In the genomic region with DNA sequence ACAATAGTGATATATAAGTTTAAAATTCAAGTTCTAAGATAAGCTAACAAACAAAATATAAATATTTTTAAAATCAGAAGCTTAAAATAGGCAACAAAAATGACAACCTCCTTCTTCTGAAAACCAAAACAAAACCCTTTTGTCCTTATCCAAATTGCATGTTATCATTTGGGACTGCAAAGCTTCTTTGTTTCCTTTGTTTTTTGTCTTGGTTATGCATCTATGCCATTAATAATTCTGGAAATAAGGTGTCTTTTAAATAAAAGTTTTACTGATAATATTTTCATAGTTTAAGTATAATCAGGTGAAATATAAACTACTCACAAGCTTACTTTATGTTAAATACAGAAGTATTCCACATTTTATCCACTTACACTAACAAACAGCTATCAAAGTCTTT, we compare ENCODE assay signal across 1 cellular context.
TF ChIP-seq lines count a peak whose summit lies in the region.

No MANE protein-coding gene starts in this region.

TF ChIP-seq in K562, 482 proteins besides CTCF, POLR2A, EP300 and RAD21:
- TF ChIP-seq ZNF165 (CRISPR knock-in tag; IDR thresholded peaks at IDR 0.05; ENCODE audit: borderline replicate concordance) (no peak), ESRRA (IDR thresholded peaks at IDR 0.05; ENCODE audit: borderline replicate concordance, low read depth) (no peak)
